ENCODE assay signal across 10 cellular contexts in genomic region chr1:7069888-7070287, GRCh38.
A peak's percentile ranks its signal among the peaks of the same experiment; 100 is the strongest.
DNase-seq lines count a peak whose midpoint lies in the region; ATAC-seq and TF ChIP-seq lines count a peak whose summit lies in the region.
"Had no signal": no experiment of that assay in that cellular context is flagged by ENCODE, and none has a peak within 500 bp of the region (broad histone marks: within the 10 kb centered on the region; RNA-seq: fewer than 3 reads in every experiment).

No MANE protein-coding gene starts in this region.

- H3K27me3 Mint-ChIP-seq in CD8-positive, alpha-beta memory T cell: peaks cover 7 to 39% of the 10 kb centered on the region in 2 donors

- DNase-seq in ELR (ENCODE audit: low read depth) (peak; percentile 38), astrocyte of the spinal cord (ENCODE audit: low read depth, low spot score) (no peak), retinal pigment epithelial cell (ENCODE audit: low read depth) (no peak), DMS 273 treated with DMSO at 0.1 percent for 48 hours (lab: John Stamatoyannopoulos, UW) (no peak)
- DNase-seq in CD8-positive, alpha-beta memory T cell: no peak
- DNase-seq: NCI-H1048 had no signal

- POLR2A ChIA-PET in CD8-positive, alpha-beta memory T cell (lab: Charles Lee): no interaction called here

- H3K4me1 Mint-ChIP-seq in CD8-positive, alpha-beta memory T cell: peaks cover 2 to 5% (median 5%) of the 10 kb centered on the region in 3 donors

- H3K4me1 ChIP-seq in iPS-15b (ENCODE audit: control insufficient read depth, insufficient read depth, low read length): peaks cover 3% of the 10 kb centered on the region
- H3K4me1 ChIP-seq in CD8-positive, alpha-beta memory T cell (ENCODE audit: insufficient read depth, low read length): no peaks in the 10 kb centered on the region

- CTCF ChIA-PET in CD8-positive, alpha-beta memory T cell (lab: Charles Lee): interaction anchor here (0.6 to 2.0 kb wide), 4 partner anchors 8 to 458 kb away, joined by 4 to 6 read pairs (median 6); no protein-coding TSS in a partner anchor

- no peaks in the 10 kb centered on the region for H3K9me3 Mint-ChIP-seq in CD8-positive, alpha-beta memory T cell
- H3K9me3 Mint-ChIP-seq: activated naive CD8-positive, alpha-beta T cell treated with anti-CD3 and anti-CD28 coated beads, Interleukin-2, amount 50 U/mL, for 24 hours had no signal

- H3K36me3 ChIP-seq in iPS-15b (ENCODE audit: control insufficient read depth, insufficient read depth, low read length): no peaks in the 10 kb centered on the region
- no peaks in the 10 kb centered on the region for H3K36me3 ChIP-seq in CD8-positive, alpha-beta memory T cell (ENCODE audit: insufficient read depth, low read length)

- H3K27ac Mint-ChIP-seq in CD8-positive, alpha-beta memory T cell: no peak overlapping the region
- H3K27ac Mint-ChIP-seq: activated naive CD8-positive, alpha-beta T cell treated with anti-CD3 and anti-CD28 coated beads, Interleukin-2, amount 50 U/mL, for 24 hours had no signal

- H3K9me3 ChIP-seq in iPS-15b (ENCODE audit: control insufficient read depth, insufficient read depth, low read length): no peaks in the 10 kb centered on the region
- H3K9me3 ChIP-seq in CD8-positive, alpha-beta memory T cell (ENCODE audit: low read length): no peaks in the 10 kb centered on the region

- peaks cover 7% of the 10 kb centered on the region for H3K27me3 ChIP-seq in iPS-15b (ENCODE audit: control insufficient read depth, insufficient read depth, low read length)
- no peaks in the 10 kb centered on the region for H3K27me3 ChIP-seq in CD8-positive, alpha-beta memory T cell (ENCODE audit: insufficient read depth, low read length, poor library complexity, severe bottlenecking)

- TF ChIP-seq CTCF in astrocyte of the spinal cord (IDR thresholded peaks at IDR 0.05; ENCODE audit: low read depth, low read length): no peak
- TF ChIP-seq CTCF in retinal pigment epithelial cell (conservative IDR thresholded peaks at IDR 0.05; ENCODE audit: low read depth, low read length): no peak

- no peak overlapping the region for H3K27ac ChIP-seq in CD8-positive, alpha-beta memory T cell (ENCODE audit: low read depth, low read length)

- H3K9ac ChIP-seq in iPS-15b (ENCODE audit: low read depth, low read length): peak overlapping the region; percentile 24

- ATAC-seq in GM19035 (IDR thresholded peaks at IDR 0.05; ENCODE audit: unreplicated experiment) (no peak), GM18909 (IDR thresholded peaks at IDR 0.05; ENCODE audit: poor library complexity, unreplicated experiment) (no peak)

- H3K4me3 Mint-ChIP-seq in CD8-positive, alpha-beta memory T cell: peak overlapping the region in 1 of 7 donors; percentile 67
- H3K4me3 Mint-ChIP-seq: activated naive CD8-positive, alpha-beta T cell treated with anti-CD3 and anti-CD28 coated beads, Interleukin-2, amount 50 U/mL, for 24 hours had no signal

- in situ Hi-C loops in astrocyte of the spinal cord (cut with HindIII; ENCODE audit: low sequenced_read_pairs): no loop called here

- no peaks in the 10 kb centered on the region for H3K36me3 Mint-ChIP-seq in CD8-positive, alpha-beta memory T cell

- peak overlapping the region; percentile 28 for H3K4me3 ChIP-seq in astrocyte of the spinal cord (ENCODE audit: low read depth, low read length)
- peak overlapping the region; percentile 58 for H3K4me3 ChIP-seq in iPS-15b (ENCODE audit: low read depth, low read length)
- peak overlapping the region; percentile 49 for H3K4me3 ChIP-seq in retinal pigment epithelial cell (ENCODE audit: low read length)
- H3K4me3 ChIP-seq in CD8-positive, alpha-beta memory T cell (ENCODE audit: low read length): no peak overlapping the region
